Comparison of ENCODE assay signal across 9 cellular contexts in genomic region chr6:108689279-108690161, GRCh38.
DNase-seq lines count a peak whose midpoint lies in the region; ATAC-seq, FAIRE-seq and TF ChIP-seq lines count a peak whose summit lies in the region.
"Had no signal": no experiment of that assay in that cellular context is flagged by ENCODE, and none has a peak within 500 bp of the region (broad histone marks: within the 10 kb centered on the region; RNA-seq: fewer than 3 reads in every experiment).

No MANE protein-coding gene starts in this region.

- no peaks in the 10 kb centered on the region for H3K79me2 ChIP-seq in HepG2 (ENCODE audit: insufficient read depth, low read length)

- H3K9me3 ChIP-seq in breast epithelium: no peaks in the 10 kb centered on the region
- no peaks in the 10 kb centered on the region for H3K9me3 ChIP-seq in HepG2 (ENCODE audit: low read length)
- H3K9me3 ChIP-seq in uterus: no peaks in the 10 kb centered on the region

- H3K4me1 ChIP-seq in breast epithelium (peaks cover 4 to 8% of the 10 kb centered on the region in 2 donors), HepG2 (ENCODE audit: insufficient read depth, low read length) (no peaks in the 10 kb centered on the region), uterus (peaks cover 0 to 7% of the 10 kb centered on the region in 2 donors)

- in situ Hi-C loops in HepG2 (cut with HindIII; ENCODE audit: extremely low pct_ligation_motif_present, low pct_unique_long_range_greater_than_20kb): no loop called here

- peaks cover 2% of the 10 kb centered on the region for H3K36me3 Mint-ChIP-seq in activated CD4-positive, alpha-beta T cell treated with anti-CD3 and anti-CD28 coated beads, Interleukin-2, amount 10 ng/mL, durations not matched to agents 7 days and 5 days (ENCODE audit: low read depth)

- intact Hi-C loops in breast epithelium (cut with DNase I; ENCODE audit: low total_unique reads): no loop called here
- intact Hi-C loops in HepG2 (cut with micrococcal nuclease; ENCODE audit: unreplicated experiment): no loop called here
- intact Hi-C loops in uterus (cut with DNase I; ENCODE audit: low total_unique reads): no loop called here

- no peaks in the 10 kb centered on the region for H3K9me3 Mint-ChIP-seq in activated CD4-positive, alpha-beta T cell treated with anti-CD3 and anti-CD28 coated beads, Interleukin-2, amount 10 ng/mL, durations not matched to agents 7 days and 5 days
- H3K9me3 Mint-ChIP-seq: T-helper 1 cell treated with Interleukin-12 subunit alpha and Interleukin-12 subunit beta and Interleukin-4 antibody, amounts not matched to agents 30 μg/mL and 1 μg/mL, for 36 hours had no signal

- H3K27ac ChIP-seq in breast epithelium (peak overlapping the region; percentile 83 to 88), HepG2 (ENCODE audit: extremely low read length, insufficient read depth, low read length) (no peak overlapping the region), uterus (peak overlapping the region in 1 of 2 donors; percentile 43)

- peak; percentile 98 for DNase-seq in LHCN-M2 (ENCODE audit: low read depth)
- peak; percentile 86 to 95 for DNase-seq in breast epithelium (ENCODE audit: low spot score in 2 of 2)
- DNase-seq in HepG2 (ENCODE audit: low spot score): no peak
- peak; percentile 82 to 84 for DNase-seq in uterus
- DNase-seq in SHP77 (lab: John Stamatoyannopoulos, UW): no peak
- DNase-seq in NCI-H1436 (lab: John Stamatoyannopoulos, UW): no peak
- no peak for DNase-seq in activated CD4-positive, alpha-beta T cell treated with anti-CD3 and anti-CD28 coated beads, Interleukin-2, amount 10 ng/mL, durations not matched to agents 7 days and 5 days
- DNase-seq: erythroblast had no signal

- no TSS peak for BruUV-seq in HepG2 (replicated peaks; lab: Mats Ljungman, UMichigan)

- H2AFZ ChIP-seq in HepG2 (ENCODE audit: low read length): no peak overlapping the region

- TF ChIP-seq EP300 in HepG2 (IDR thresholded peaks at IDR 0.05; ENCODE audit: low read depth in 2 of 2, low read length in 2 of 2) (no peak), HepG2 (CRISPR knock-in tag; IDR thresholded peaks at IDR 0.05; ENCODE audit: borderline replicate concordance) (no peak)

- no peak for ATAC-seq in HepG2

- POLR2A ChIA-PET in HepG2 (lab: Yijun Ruan, JAX): no interaction called here
- POLR2A ChIA-PET in activated CD4-positive, alpha-beta T cell treated with anti-CD3 and anti-CD28 coated beads, Interleukin-2, amount 10 ng/mL, durations not matched to agents 7 days and 5 days (lab: Charles Lee): no interaction called here

- TF ChIP-seq POLR2A in breast epithelium (IDR thresholded peaks at IDR 0.05): no peak
- no peak for TF ChIP-seq POLR2A in HepG2 (IDR thresholded peaks at IDR 0.05; ENCODE audit: insufficient read depth in 1 of 2, low read depth in 2 of 2, low read length in 2 of 2)
- no peak for TF ChIP-seq POLR2A in uterus (IDR thresholded peaks at IDR 0.05)

- H3K27ac Mint-ChIP-seq in activated CD4-positive, alpha-beta T cell treated with anti-CD3 and anti-CD28 coated beads, Interleukin-2, amount 10 ng/mL, durations not matched to agents 7 days and 5 days: no peak overlapping the region
- H3K27ac Mint-ChIP-seq: T-helper 1 cell treated with Interleukin-12 subunit alpha and Interleukin-12 subunit beta and Interleukin-4 antibody, amounts not matched to agents 30 μg/mL and 1 μg/mL, for 36 hours had no signal

- CTCF ChIA-PET in HepG2 (lab: Yijun Ruan, JAX; ENCODE audit: low intra/inter-chr PET ratio, low total read pairs): no interaction called here
- CTCF ChIA-PET in activated CD4-positive, alpha-beta T cell treated with anti-CD3 and anti-CD28 coated beads, Interleukin-2, amount 10 ng/mL, durations not matched to agents 7 days and 5 days (lab: Charles Lee): interaction anchor here (1.2 kb wide), 1 partner anchor 12 kb away, joined by 3 read pairs; no protein-coding TSS in a partner anchor

- WGBS in HepG2 (ENCODE audit: low lambda C conversion rate): 90% methylated on average over 11 of the region's 15 CpGs

- TF ChIP-seq CTCF in breast epithelium (IDR thresholded peaks at IDR 0.05) (no peak), HepG2 (CRISPR knock-in tag; IDR thresholded peaks at IDR 0.05) (no peak), uterus (IDR thresholded peaks at IDR 0.05) (no peak)

- H3K27me3 ChIP-seq in breast epithelium (no peaks in the 10 kb centered on the region), HepG2 (ENCODE audit: control insufficient read depth in 1 of 2, insufficient read depth in 2 of 2, low read length in 2 of 2) (no peaks in the 10 kb centered on the region), uterus (no peaks in the 10 kb centered on the region)

- H3K4me2 ChIP-seq in HepG2 (ENCODE audit: low read depth, low read length): no peak overlapping the region

- no peak overlapping the region for H3K9ac ChIP-seq in HepG2 (ENCODE audit: insufficient read depth, low read depth, low read length)

- no peaks in the 10 kb centered on the region for H3K27me3 Mint-ChIP-seq in activated CD4-positive, alpha-beta T cell treated with anti-CD3 and anti-CD28 coated beads, Interleukin-2, amount 10 ng/mL, durations not matched to agents 7 days and 5 days

- no peak for FAIRE-seq in HepG2 (lab: Jason Lieb, UNC)

- peaks cover 7% of the 10 kb centered on the region for H3K4me1 Mint-ChIP-seq in activated CD4-positive, alpha-beta T cell treated with anti-CD3 and anti-CD28 coated beads, Interleukin-2, amount 10 ng/mL, durations not matched to agents 7 days and 5 days

- H3K4me3 ChIP-seq in breast epithelium (no peak overlapping the region), HepG2 (replicated peaks in 1 of 3; ENCODE audit: insufficient read depth in 1 of 3, low read depth in 2 of 3, low read length in 3 of 3) (no peak overlapping the region), uterus (no peak overlapping the region)

- H3K4me3 Mint-ChIP-seq in activated CD4-positive, alpha-beta T cell treated with anti-CD3 and anti-CD28 coated beads, Interleukin-2, amount 10 ng/mL, durations not matched to agents 7 days and 5 days: no peak overlapping the region
- H3K4me3 Mint-ChIP-seq: T-helper 1 cell treated with Interleukin-12 subunit alpha and Interleukin-12 subunit beta and Interleukin-4 antibody, amounts not matched to agents 30 μg/mL and 1 μg/mL, for 36 hours had no signal

- TF ChIP-seq RAD21 in HepG2 (CRISPR knock-in tag; IDR thresholded peaks at IDR 0.05): no peak

- H4K20me1 ChIP-seq in HepG2 (ENCODE audit: insufficient read depth, low read length): no peaks in the 10 kb centered on the region

- no peaks in the 10 kb centered on the region for H3K36me3 ChIP-seq in breast epithelium
- H3K36me3 ChIP-seq in HepG2 (replicated peaks in 1 of 2; ENCODE audit: control insufficient read depth in 1 of 2, insufficient read depth in 2 of 2, low read length in 2 of 2): peaks cover 2 to 15% of the 10 kb centered on the region in 2 experiments; a peak in 3 of 5 replicates
- H3K36me3 ChIP-seq in uterus: no peaks in the 10 kb centered on the region

TF ChIP-seq in HepG2, 621 proteins besides CTCF, POLR2A, EP300 and RAD21:
- TF ChIP-seq AGO2 (optimal IDR thresholded peaks at IDR 0.05; ENCODE audit: low read depth, low read length): peak; percentile 72
- no peak for TF ChIP-seq MAFG (CRISPR knock-in tag; IDR thresholded peaks at IDR 0.05)
- peak; percentile 34; the same call in 1 of the 2 replicates for TF ChIP-seq CEBPB (IDR thresholded peaks at IDR 0.05; ENCODE audit: borderline replicate concordance, low read depth, low read length)
- 0 out of 2 replicates have a peak, but pooled peaks have one; percentile 59 for TF ChIP-seq HNRNPL (IDR thresholded peaks at IDR 0.05; ENCODE audit: low read depth, low read length)
- peak; percentile 63 for TF ChIP-seq RBM22 (optimal IDR thresholded peaks at IDR 0.05; ENCODE audit: low read length)
- no peak for TF ChIP-seq ATF3 (CRISPR knock-in tag; IDR thresholded peaks at IDR 0.05)
- TF ChIP-seq IKZF5 (CRISPR knock-in tag; IDR thresholded peaks at IDR 0.05): no peak
- TF ChIP-seq ZNF790 (CRISPR knock-in tag; IDR thresholded peaks at IDR 0.05; ENCODE audit: borderline replicate concordance): no peak

Comparison
In these comparisons a context has a peak if more than half of its experiments do, and no peak if none do; other contexts are left out.
1. DNase-seq: peak in LHCN-M2 (single experiment), breast epithelium (2 of 2) and uterus (2 of 2); none in HepG2 (single experiment), SHP77 (0 of 2), NCI-H1436 (single experiment) and activated CD4-positive, alpha-beta T cell treated with anti-CD3 and anti-CD28 coated beads, Interleukin-2, amount 10 ng/mL, durations not matched to agents 7 days and 5 days (single experiment).